Comparison of ENCODE assay signal across 14 cellular contexts in genomic region chr11:108965602-108966001, GRCh38.
DNase-seq lines count a peak whose midpoint lies in the region; ATAC-seq and TF ChIP-seq lines count a peak whose summit lies in the region.
"Had no signal": no experiment of that assay in that cellular context is flagged by ENCODE, and none has a peak within 500 bp of the region (broad histone marks: within the 10 kb centered on the region; RNA-seq: fewer than 3 reads in every experiment).

No MANE protein-coding gene starts in this region.

- POLR2A ChIA-PET in Panc1 (lab: Charles Lee), result no interaction called here

- H3K4me3 ChIP-seq in GM23248, result no peak overlapping the region
- no peak overlapping the region for H3K4me3 ChIP-seq in Panc1 (ENCODE audit: low read depth in 2 of 2, low read length in 2 of 2)
- H3K4me3 ChIP-seq: esophagus muscularis mucosa had no signal

- H4K20me1 ChIP-seq in GM23248 (ENCODE audit: insufficient read depth), result no peaks in the 10 kb centered on the region

- no peaks in the 10 kb centered on the region for H3K79me2 ChIP-seq in GM23248 (ENCODE audit: insufficient read depth)

- H3K27me3 ChIP-seq in GM23248 (replicated peaks; ENCODE audit: insufficient read depth) (no peaks in the 10 kb centered on the region), Panc1 (ENCODE audit: control insufficient read depth, insufficient read depth, low read length) (no peaks in the 10 kb centered on the region)
- H3K27me3 ChIP-seq: esophagus muscularis mucosa had no signal

- ATAC-seq in Panc1, result peak; percentile 55; the same call in 1 of the 2 replicates
- ATAC-seq in GM18517 (IDR thresholded peaks at IDR 0.05; ENCODE audit: unreplicated experiment), result no peak
- ATAC-seq: PC-3 had no signal

- H3F3A ChIP-seq in GM23248 (ENCODE audit: insufficient read depth), result peaks cover 14% of the 10 kb centered on the region; the same call in 1 of the 2 replicates

- CTCF ChIA-PET in Panc1 (lab: Charles Lee), result no interaction called here

- H3K9ac ChIP-seq in GM23248, result no peak overlapping the region

- H3K36me3 ChIP-seq in GM23248 (ENCODE audit: low read depth) (no peaks in the 10 kb centered on the region), Panc1 (ENCODE audit: control insufficient read depth, insufficient read depth, low read length) (no peaks in the 10 kb centered on the region)
- H3K36me3 ChIP-seq: esophagus muscularis mucosa had no signal

- H3K9me3 ChIP-seq in GM23248 (ENCODE audit: low read depth), result no peaks in the 10 kb centered on the region
- H3K9me3 ChIP-seq in Panc1 (ENCODE audit: control insufficient read depth, insufficient read depth, low read depth, low read length), result no peaks in the 10 kb centered on the region
- H3K9me3 ChIP-seq: esophagus muscularis mucosa had no signal

- 0 out of 2 replicates have a peak overlapping the region, but pooled peaks have one; percentile 0 for H2AFZ ChIP-seq in GM23248

- no TSS peak for BruUV-seq in Panc1 (replicated peaks; lab: Mats Ljungman, UMichigan)

- H3K4me1 ChIP-seq in GM23248 (ENCODE audit: insufficient read depth), result peaks cover 15% of the 10 kb centered on the region
- H3K4me1 ChIP-seq in Panc1 (ENCODE audit: control insufficient read depth, insufficient read depth, low read length), result no peaks in the 10 kb centered on the region

- WGBS in GM23248 (ENCODE audit: low coverage in 1 of 2, low lambda C conversion rate in 2 of 2, missing lambda C conversion rate in 2 of 2), 2 experiments, result 29 to 30% methylated on average over 7 of the region's 7 CpGs

- intact Hi-C loops in Panc1 (cut with micrococcal nuclease; ENCODE audit: unreplicated experiment), result no loop called here

- H3K4me2 ChIP-seq in GM23248 (ENCODE audit: unreplicated experiment), result no peak overlapping the region

- in situ Hi-C loops in GM23248 (cut with MboI), result no loop called here
- in situ Hi-C loops in Panc1 (cut with HindIII; ENCODE audit: low pct_unique_long_range_greater_than_20kb, low sequenced_read_pairs), result no loop called here
- in situ Hi-C loops in GM13977 (cut with MboI; ENCODE audit: low pct_unique_long_range_greater_than_20kb, low sequenced_read_pairs, unreplicated experiment), result no loop called here

- DNase-seq in GM23248 (peak; percentile 96), Panc1 (ENCODE audit: low read depth, low spot score) (no peak), fibroblast of gingiva (ENCODE audit: low read depth) (peak; percentile 96), stromal cell of bone marrow (ENCODE audit: low read depth) (peak; percentile 62), DMS53 treated with DMSO at 0.1 percent for 48 hours (lab: John Stamatoyannopoulos, UW; ENCODE audit: unreplicated experiment) (no peak), GM13977 (ENCODE audit: low spot score) (no peak)
- DNase-seq: activated CD4-positive, alpha-beta memory T cell treated with anti-CD3 and anti-CD28 coated beads for 36 hours; activated gamma-delta T cell; kidney glomerular epithelial cell; naive B cell; NCI-H1930; PC-3 had no signal

- H3K9me2 ChIP-seq in GM23248 (ENCODE audit: insufficient read depth), result no peaks in the 10 kb centered on the region

- peak overlapping the region; percentile 26; the same call in 1 of the 2 replicates for H3K27ac ChIP-seq in GM23248
- no peak overlapping the region for H3K27ac ChIP-seq in Panc1 (ENCODE audit: low read length)
- H3K27ac ChIP-seq: esophagus muscularis mucosa had no signal

- TF ChIP-seq CTCF in Panc1 (IDR thresholded peaks at IDR 0.05) (no peak), GM13977 (IDR thresholded peaks at IDR 0.05; ENCODE audit: extremely low read depth, insufficient read depth, missing control alignments) (no peak)

Comparison
In these comparisons a context has a peak if more than half of its experiments do, and no peak if none do; other contexts are left out.
1. DNase-seq: peak in GM23248 (single experiment), fibroblast of gingiva (single experiment) and stromal cell of bone marrow (single experiment); none in Panc1 (single experiment), DMS53 treated with DMSO at 0.1 percent for 48 hours (single experiment) and GM13977 (single experiment).